In the genomic region with DNA sequence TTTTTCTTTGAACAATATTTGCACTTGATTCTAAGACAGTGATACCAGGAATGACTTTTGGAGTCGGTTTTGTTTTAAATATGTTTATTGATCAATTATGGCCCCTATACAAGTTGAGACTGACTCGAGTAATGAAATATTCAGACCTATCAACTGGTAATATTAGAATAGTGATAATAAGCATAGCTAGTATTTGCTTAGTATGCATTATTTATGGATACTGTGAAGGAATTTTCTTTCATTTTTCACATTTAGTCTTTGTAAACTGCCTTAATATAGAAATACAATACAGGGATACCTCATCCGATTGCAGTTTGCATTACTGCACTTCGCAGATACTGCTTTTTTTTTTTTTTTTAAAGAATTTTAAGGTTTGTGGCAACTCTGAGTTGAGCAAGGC, we compare ENCODE assay signal across 5 cellular contexts.
"Had no signal": no experiment of that assay in that cellular context is flagged by ENCODE, and none has a peak within 500 bp of the region (broad histone marks: within the 10 kb centered on the region; RNA-seq: fewer than 3 reads in every experiment).

No MANE protein-coding gene starts in this region.

- H3K4me2 ChIP-seq: KMS-11 had no signal

- DNase-seq: KBM-7, KG1 had no signal

- H3K27ac ChIP-seq: HL-60, KMS-11 had no signal

- H3K9ac ChIP-seq: KMS-11 had no signal

- FAIRE-seq: HTR-8/SVneo had no signal
